24 cellular contexts compared by ENCODE assay signal in genomic region chr1:15360681-15361080, GRCh38.
"Had no signal": no experiment of that assay in that cellular context is flagged by ENCODE, and none has a peak within 500 bp of the region (broad histone marks: within the 10 kb centered on the region; RNA-seq: fewer than 3 reads in every experiment).

No MANE protein-coding gene starts in this region.

- DNase-seq: colonic mucosa; cortex of kidney; effector CD8-positive, alpha-beta T cell; effector memory CD8-positive, alpha-beta T cell; endodermal cell; erythroblast; esophagus squamous epithelium; foreskin fibroblast; foreskin melanocyte; gastrocnemius medialis; glutamatergic neuron; head of caudate nucleus; heart right ventricle; hippocampal formation; left cardiac atrium; left lung; left ventricle myocardium superior; lower lobe of right lung; mesenchymal stem cell had no signal

- H3K27me3 Mint-ChIP-seq: effector memory CD8-positive, alpha-beta T cell had no signal

- H3K27ac ChIP-seq: colonic mucosa, epithelial cell of prostate, esophagus squamous epithelium, gastrocnemius medialis, heart right ventricle, left lung, lower lobe of right lung had no signal

- H3K9me3 Mint-ChIP-seq: dendritic cell treated with granulocyte-macrophage colony-stimulating factor and Interleukin-4, amounts not matched to agents 40 ng/mL and 50 ng/mL, for 4 days; effector memory CD8-positive, alpha-beta T cell; endodermal cell; mesothelial cell of epicardium had no signal

- H3K4me3 ChIP-seq: colonic mucosa, esophagus squamous epithelium, gastrocnemius medialis, heart right ventricle, left lung, lower lobe of right lung, mucosa of descending colon had no signal

- H3K4me3 Mint-ChIP-seq: dendritic cell treated with granulocyte-macrophage colony-stimulating factor and Interleukin-4, amounts not matched to agents 40 ng/mL and 50 ng/mL, for 4 days; effector memory CD8-positive, alpha-beta T cell; endodermal cell; mesothelial cell of epicardium had no signal

- H3K27me3 ChIP-seq: colonic mucosa, esophagus squamous epithelium, gastrocnemius medialis, heart right ventricle, left lung had no signal

- H3K36me3 ChIP-seq: colonic mucosa, esophagus squamous epithelium, gastrocnemius medialis, heart right ventricle, left lung, lower lobe of right lung had no signal

- H3K4me1 ChIP-seq: colonic mucosa, gastrocnemius medialis, heart right ventricle, left lung, lower lobe of right lung had no signal

- ATAC-seq: effector memory CD8-positive, alpha-beta T cell; esophagus mucosa; gastrocnemius medialis; heart right ventricle; left lung; left ventricle myocardium superior; lower lobe of right lung; mucosa of descending colon had no signal

- H3K4me1 Mint-ChIP-seq: endodermal cell had no signal

- H3K27ac Mint-ChIP-seq: dendritic cell treated with granulocyte-macrophage colony-stimulating factor and Interleukin-4, amounts not matched to agents 40 ng/mL and 50 ng/mL, for 4 days; endodermal cell; mesothelial cell of epicardium had no signal

- H3K9me3 ChIP-seq: colonic mucosa, esophagus squamous epithelium, gastrocnemius medialis, heart right ventricle, left lung, lower lobe of right lung, mucosa of descending colon had no signal

- H3K36me3 Mint-ChIP-seq: mesothelial cell of epicardium had no signal
